1 cellular context compared by ENCODE assay signal in genomic region chr21:45303751-45304150, GRCh38.
TF ChIP-seq lines count a peak whose summit lies in the region.

No MANE protein-coding gene starts in this region.

TF ChIP-seq in H1, 55 proteins besides CTCF, POLR2A, EP300 and RAD21:
- TF ChIP-seq EZH2 (IDR thresholded peaks at IDR 0.05; ENCODE audit: low read depth, low read length, severe bottlenecking) (no peak), POU5F1 (IDR thresholded peaks at IDR 0.05; ENCODE audit: low read depth, low read length) (no peak), CHD1 (IDR thresholded peaks at IDR 0.05; ENCODE audit: low read depth, low read length) (no peak)
